In genomic region chr12:88420460-88420859, GRCh38 we compare ENCODE assay signal across 12 cellular contexts.
A peak's percentile ranks its signal among the peaks of the same experiment; 100 is the strongest.
DNase-seq lines count a peak whose midpoint lies in the region; ATAC-seq, FAIRE-seq and TF ChIP-seq lines count a peak whose summit lies in the region.
"Had no signal": no experiment of that assay in that cellular context is flagged by ENCODE, and none has a peak within 500 bp of the region (broad histone marks: within the 10 kb centered on the region; RNA-seq: fewer than 3 reads in every experiment).

No MANE protein-coding gene starts in this region.

- H3K27me3 Mint-ChIP-seq in HFFc6 (ENCODE audit: insufficient read depth) (no peaks in the 10 kb centered on the region), T-helper 17 cell (no peaks in the 10 kb centered on the region)
- H3K27me3 Mint-ChIP-seq: central memory CD8-positive, alpha-beta T cell had no signal

- TF ChIP-seq CTCF in HFFc6 (IDR thresholded peaks at IDR 0.05) (no peak), K562 (IDR thresholded peaks at IDR 0.05 in 2 of 3, conservative IDR thresholded peaks at IDR 0.05 in 1 of 3; ENCODE audit: insufficient read depth in 2 of 3, low read depth in 1 of 3, low read length in 3 of 3) (no peak)

- H3K4me3 ChIP-seq in K562: no peak overlapping the region

- no peaks in the 10 kb centered on the region for H3K9me3 Mint-ChIP-seq in HFFc6
- H3K9me3 Mint-ChIP-seq: central memory CD8-positive, alpha-beta T cell; nephron had no signal

- H4K20me1 ChIP-seq in K562 (replicated peaks; ENCODE audit: control insufficient read depth, insufficient read depth, low read length): no peaks in the 10 kb centered on the region

- in situ Hi-C loops in K562 (cut with MboI): no loop called here

- TF ChIP-seq EP300 in K562 (IDR thresholded peaks at IDR 0.05; ENCODE audit: low read length): no peak

- intact Hi-C loops in K562 (cut with micrococcal nuclease): no loop called here

- no peak overlapping the region for H3K27ac ChIP-seq in K562 (ENCODE audit: extremely low read depth, low read depth, low read length)

- no TSS peak for BruUV-seq in K562 (replicated peaks; lab: Mats Ljungman, UMichigan)

- no peaks in the 10 kb centered on the region for H3K36me3 ChIP-seq in K562 (ENCODE audit: control insufficient read depth, insufficient read depth, low read length)

- no peaks in the 10 kb centered on the region for H3K9me1 ChIP-seq in K562 (ENCODE audit: control insufficient read depth, insufficient read depth, low read length)

- H3K27ac Mint-ChIP-seq in HFFc6 (peak overlapping the region; percentile 88), T-helper 17 cell (no peak overlapping the region)
- H3K27ac Mint-ChIP-seq: nephron had no signal

- H3K27me3 ChIP-seq in K562 (ENCODE audit: control insufficient read depth in 2 of 2, insufficient read depth in 2 of 2, low read length in 2 of 2): no peaks in the 10 kb centered on the region

- POLR2A ChIA-PET in K562 (lab: Yijun Ruan, JAX): no interaction called here

- no peak for ATAC-seq in K562
- ATAC-seq in T-helper 17 cell: no peak
- no peak for ATAC-seq in GM21381 (IDR thresholded peaks at IDR 0.05; ENCODE audit: unreplicated experiment)

- H3K4me3 Mint-ChIP-seq in HFFc6 (no peak overlapping the region; the same call in 1 of the 2 replicates), T-helper 17 cell (no peak overlapping the region)
- H3K4me3 Mint-ChIP-seq: central memory CD8-positive, alpha-beta T cell; nephron had no signal

- CTCF ChIA-PET in K562 (lab: Yijun Ruan, JAX; ENCODE audit: low intra/inter-chr PET ratio): no interaction called here

- no peaks in the 10 kb centered on the region for H3K9me3 ChIP-seq in K562 (replicated peaks; ENCODE audit: control insufficient read depth, insufficient read depth, low read depth, low read length)
- H3K9me3 ChIP-seq in T-helper 17 cell (ENCODE audit: control insufficient read depth, low read length, poor library complexity, severe bottlenecking): no peaks in the 10 kb centered on the region

- DNase-seq in AG08395 (ENCODE audit: low spot score) (peak; percentile 86), HFFc6 (peak; percentile 93), K562 (ENCODE audit: extremely low read depth in 1 of 4, low spot score in 3 of 4) (no peak), kidney glomerular epithelial cell (lab: John Stamatoyannopoulos, UW) (peak; percentile 59), T-helper 17 cell (no peak), NCI-H1694 (lab: John Stamatoyannopoulos, UW) (no peak), urothelium cell line (ENCODE audit: low spot score) (no peak)
- DNase-seq: activated CD8-positive, alpha-beta memory T cell treated with anti-CD3 and anti-CD28 coated beads for 24 hours; NCI-H510A treated with DMSO at 0.1 percent for 48 hours had no signal

- H3K4me2 ChIP-seq in K562 (ENCODE audit: insufficient read depth, low read length): no peak overlapping the region

- H3K4me1 ChIP-seq in K562 (replicated peaks in 1 of 2; ENCODE audit: control insufficient read depth in 2 of 2, insufficient read depth in 2 of 2, low read length in 2 of 2): no peaks in the 10 kb centered on the region

- H2AFZ ChIP-seq in K562 (ENCODE audit: low read depth, low read length): no peak overlapping the region

- H3K9ac ChIP-seq in K562 (ENCODE audit: insufficient read depth in 1 of 2, low read depth in 2 of 2, low read length in 2 of 2): no peak overlapping the region

- H3K36me3 Mint-ChIP-seq in HFFc6 (ENCODE audit: low read depth) (peaks cover 30% of the 10 kb centered on the region; the same call in 1 of the 2 replicates), T-helper 17 cell (ENCODE audit: low read depth) (no peaks in the 10 kb centered on the region)

- TF ChIP-seq RAD21 in K562 (CRISPR knock-in tag; conservative IDR thresholded peaks at IDR 0.05 in 1 of 2, IDR thresholded peaks at IDR 0.05 in 1 of 2): no peak

- FAIRE-seq in K562 (lab: Jason Lieb, UNC): no peak
- no peak for FAIRE-seq in urothelium cell line (lab: Jason Lieb, UNC)

- H3K4me1 Mint-ChIP-seq in HFFc6 (ENCODE audit: low read depth) (peaks cover 71% of the 10 kb centered on the region), T-helper 17 cell (peaks cover 2% of the 10 kb centered on the region)
- H3K4me1 Mint-ChIP-seq: central memory CD8-positive, alpha-beta T cell; nephron had no signal

- H3K79me2 ChIP-seq in K562 (ENCODE audit: control insufficient read depth, insufficient read depth, low read length): no peaks in the 10 kb centered on the region

- TF ChIP-seq POLR2A in K562 (conservative IDR thresholded peaks at IDR 0.05): no peak

TF ChIP-seq in K562, 482 proteins besides CTCF, POLR2A, EP300 and RAD21:
- TF ChIP-seq CEBPB (tag; IDR thresholded peaks at IDR 0.05) (0 out of 2 replicates have a peak, but pooled peaks have one; percentile 11), ZBTB17 (CRISPR knock-in tag; IDR thresholded peaks at IDR 0.05) (no peak), CBX8 (IDR thresholded peaks at IDR 0.05; ENCODE audit: borderline replicate concordance, extremely low read depth, low read depth, low read length, poor library complexity, severe bottlenecking) (no peak), PTRF (tag; IDR thresholded peaks at IDR 0.05) (no peak)
TF ChIP-seq in K562: peak in this region for 1.

Comparison
In these comparisons a context has a peak if more than half of its experiments do, and no peak if none do; other contexts are left out.
1. DNase-seq: peak in AG08395 (single experiment), HFFc6 (single experiment) and kidney glomerular epithelial cell (single experiment); none in K562 (0 of 4), T-helper 17 cell (0 of 3), NCI-H1694 (single experiment) and urothelium cell line (single experiment).